8 cellular contexts compared by ENCODE assay signal in the genomic region with DNA sequence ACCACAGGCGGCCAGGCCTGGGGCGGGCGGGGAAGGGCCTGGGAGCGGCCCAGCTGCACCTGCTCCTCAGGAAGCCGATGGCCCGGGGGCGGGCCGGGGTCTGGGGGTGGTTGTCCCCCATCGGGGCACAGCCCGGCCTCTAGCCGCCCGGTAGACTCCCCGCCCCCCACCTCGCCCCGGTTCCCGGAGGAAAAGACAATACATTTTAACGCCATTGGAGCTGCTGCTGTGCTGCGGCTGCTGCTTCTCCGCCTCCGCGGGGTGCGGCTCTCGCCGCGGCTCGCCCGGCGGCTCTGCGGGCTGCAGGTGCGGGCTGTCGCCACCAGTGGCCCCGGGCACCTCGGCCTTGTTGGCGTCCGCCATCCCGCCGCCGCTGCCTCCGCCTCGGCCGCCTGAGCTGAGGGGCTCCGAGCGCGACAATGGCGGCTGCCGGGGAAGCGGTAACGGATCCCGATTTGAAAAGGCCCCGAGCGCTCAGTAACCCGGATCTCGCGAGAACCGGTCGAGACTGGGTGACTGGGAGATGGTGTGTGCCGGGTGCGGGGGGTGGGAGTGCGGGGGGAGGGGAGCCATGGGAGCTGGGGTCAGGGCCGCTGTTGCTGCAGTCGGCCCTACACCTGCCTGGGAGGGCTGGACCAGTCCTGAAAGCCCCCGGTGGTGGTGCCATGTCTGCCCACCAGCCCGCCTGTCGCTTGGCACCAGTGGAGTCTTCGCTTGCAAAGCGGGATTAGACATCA. TPM values are rescaled to one million over a fixed set of nuclear protein-coding genes. Genes with fewer than 3 reads are reported as not detected.
DNase-seq lines count a peak whose midpoint lies in the region; ATAC-seq and TF ChIP-seq lines count a peak whose summit lies in the region.

MYEF2 (minus strand) TSS at position 421 of the 737 bp plus-strand sequence; CDS start at position 363, 58 bp downstream.

- H3K36me3 Mint-ChIP-seq in natural killer cell: no peaks in the 10 kb centered on the region

- intact Hi-C loops in natural killer cell (cut with micrococcal nuclease): no loop called here

- peaks cover 10 to 11% of the 10 kb centered on the region in 2 donors for H3K4me1 Mint-ChIP-seq in natural killer cell

- H3K4me3 ChIP-seq in OCI-LY3 (ENCODE audit: low read length) (peak within 1 kb of the TSS; percentile 89), fibroblast of the aortic adventitia (ENCODE audit: low read depth, low read length) (peak within 1 kb of the TSS; percentile 63)

- H3K36me3 ChIP-seq in OCI-LY3 (replicated peaks; ENCODE audit: low read depth, low read length): peaks cover 5% of the 10 kb centered on the region

- TF ChIP-seq CTCF in OCI-LY3 (IDR thresholded peaks at IDR 0.05; ENCODE audit: low read depth, low read length) (no peak), fibroblast of the aortic adventitia (IDR thresholded peaks at IDR 0.05; ENCODE audit: insufficient read depth, low read length) (no peak), natural killer cell (IDR thresholded peaks at IDR 0.05) (no peak)

- peaks cover 24% of the 10 kb centered on the region for H3K4me1 ChIP-seq in OCI-LY3 (ENCODE audit: low read length)

- H3K9ac ChIP-seq in OCI-LY3 (ENCODE audit: low read length): peak within 1 kb of the TSS; percentile 74

- H3K4me2 ChIP-seq in OCI-LY3 (ENCODE audit: low read length): peak within 1 kb of the TSS; percentile 75

- H3K27ac Mint-ChIP-seq in natural killer cell: peak within 1 kb of the TSS; percentile 63 to 83

- DNase-seq in C1 segment of cervical spinal cord (lab: John Stamatoyannopoulos, UW): peak; percentile 20 to 85 (median 60)
- DNase-seq in activated T-helper 9 cell treated with anti-CD3 and anti-CD28 coated beads, Interleukin-2, amount 50 U/mL, for 16 hours (ENCODE audit: low read depth): peak; percentile 32
- DNase-seq in fibroblast of the aortic adventitia (ENCODE audit: low read depth): peak; percentile 46
- DNase-seq in natural killer cell: peak; percentile 48
- peak; percentile 45 for DNase-seq in stimulated activated naive CD4-positive, alpha-beta T cell treated with Interleukin-2 at 50 U/mL for 16 hours (lab: John Stamatoyannopoulos, UW)

- H4K20me1 ChIP-seq in OCI-LY3 (ENCODE audit: insufficient read depth, low read length): peaks cover 21% of the 10 kb centered on the region

- H3K9me3 Mint-ChIP-seq in natural killer cell: peaks cover 0 to 2% of the 10 kb centered on the region in 2 donors

- peak within 1 kb of the TSS; percentile 45 for H3K27ac ChIP-seq in OCI-LY3 (ENCODE audit: low read length)

- ATAC-seq in GM19372 (IDR thresholded peaks at IDR 0.05; ENCODE audit: low read depth, unreplicated experiment): peak; percentile 66
- ATAC-seq in HG03521 (IDR thresholded peaks at IDR 0.05; ENCODE audit: unreplicated experiment): peak; percentile 80
- ATAC-seq in natural killer cell: peak; percentile 65 to 78 (median 75)

- H3K79me2 ChIP-seq in OCI-LY3 (ENCODE audit: low read length): peaks cover 47% of the 10 kb centered on the region

- peak within 1 kb of the TSS; percentile 93 for H3K4me3 Mint-ChIP-seq in natural killer cell

- no peaks in the 10 kb centered on the region for H3K9me3 ChIP-seq in OCI-LY3 (ENCODE audit: insufficient read depth, low read length)

- peaks cover 5% of the 10 kb centered on the region; the same call in 1 of the 2 replicates for H3K27me3 ChIP-seq in OCI-LY3 (ENCODE audit: low read depth, low read length)

- peaks cover 8 to 17% of the 10 kb centered on the region in 2 donors for H3K27me3 Mint-ChIP-seq in natural killer cell (ENCODE audit: low read depth in 2 of 2)

- H2AFZ ChIP-seq in OCI-LY3 (ENCODE audit: low read depth, low read length): peak within 1 kb of the TSS; percentile 96

RNA-seq across cellular contexts. Expression of gene MYEF2, which starts in this region (rescaled TPM):
- total RNA-seq in fibroblast of the aortic adventitia (ENCODE audit: low replicate concordance): 5.1 and 6.5 TPM in 2 replicates
- 10 to 100 TPM in 2 of 3 donors, 1 to 10 TPM in 1; 9.0 to 12.5 (median 10.7) TPM for total RNA-seq in natural killer cell

Comparison
In these comparisons a context has a peak if more than half of its experiments do, and no peak if none do; other contexts are left out.
1. Peak in every context shown above with its lines: DNase-seq, ATAC-seq, H3K4me3 ChIP-seq and H3K27ac ChIP-seq.